In the genomic region with DNA sequence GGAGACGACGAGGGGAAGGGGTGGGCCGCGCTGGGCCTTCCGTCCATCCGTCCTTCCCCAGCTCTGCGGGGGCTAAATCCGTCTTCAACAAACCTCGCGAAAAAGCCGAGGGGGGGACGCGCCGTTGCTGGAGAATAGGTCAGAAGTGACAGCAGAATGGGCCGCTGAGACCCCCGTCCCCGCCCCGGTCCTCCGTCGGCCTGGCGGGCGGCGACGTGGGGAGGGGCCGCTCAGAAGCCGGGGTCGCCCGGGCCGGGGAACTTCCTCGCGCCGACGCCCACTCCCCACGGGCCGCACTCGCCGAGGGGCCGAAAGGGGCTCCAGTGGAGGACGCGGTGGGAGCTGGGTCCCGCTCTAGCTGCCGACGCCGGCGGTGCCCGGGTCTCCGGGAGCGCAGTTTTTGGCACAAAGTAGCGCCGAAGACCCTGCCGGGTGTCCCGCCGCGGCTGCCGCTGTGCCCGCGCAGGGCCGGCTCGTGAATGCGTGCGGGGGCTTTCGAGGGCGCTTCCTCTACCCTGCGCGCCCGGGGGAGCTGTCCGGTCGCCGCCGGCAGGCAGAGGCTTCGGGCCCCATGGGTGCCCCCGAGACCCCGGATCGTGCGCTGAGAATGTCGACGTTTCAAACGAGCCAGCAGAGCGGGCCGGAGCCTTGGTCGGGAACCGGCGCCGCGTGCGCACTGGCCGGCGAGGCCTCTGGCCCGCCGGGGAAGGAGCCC, we compare ENCODE assay signal across 9 cellular contexts. TPM values are rescaled to one million over a fixed set of nuclear protein-coding genes. Genes with fewer than 3 reads are reported as not detected.
DNase-seq lines count a peak whose midpoint lies in the region; ATAC-seq and TF ChIP-seq lines count a peak whose summit lies in the region.
"Had no signal": no experiment of that assay in that cellular context is flagged by ENCODE, and none has a peak within 500 bp of the region (broad histone marks: within the 10 kb centered on the region; RNA-seq: fewer than 3 reads in every experiment).

No MANE protein-coding gene starts in this region.

- peaks cover 10% of the 10 kb centered on the region for H3K4me1 Mint-ChIP-seq in Caco-2 (ENCODE audit: low read depth, unreplicated experiment)
- peaks cover 20% of the 10 kb centered on the region for H3K4me1 Mint-ChIP-seq in activated naive CD4-positive, alpha-beta T cell treated with anti-CD3 and anti-CD28 coated beads, Interleukin-2, amount 10 ng/mL, durations not matched to agents 7 days and 5 days

- ATAC-seq in body of pancreas (no peak), HG02870 (IDR thresholded peaks at IDR 0.05; ENCODE audit: unreplicated experiment) (no peak)

- H3K36me3 Mint-ChIP-seq in Caco-2 (ENCODE audit: insufficient read depth, unreplicated experiment) = peaks cover 51% of the 10 kb centered on the region
- peaks cover 2% of the 10 kb centered on the region for H3K36me3 Mint-ChIP-seq in activated naive CD4-positive, alpha-beta T cell treated with anti-CD3 and anti-CD28 coated beads, Interleukin-2, amount 10 ng/mL, durations not matched to agents 7 days and 5 days
- H3K36me3 Mint-ChIP-seq: immature natural killer cell had no signal

- no peaks in the 10 kb centered on the region for H3K9me3 Mint-ChIP-seq in Caco-2 (ENCODE audit: unreplicated experiment)
- no peaks in the 10 kb centered on the region for H3K9me3 Mint-ChIP-seq in activated naive CD4-positive, alpha-beta T cell treated with anti-CD3 and anti-CD28 coated beads, Interleukin-2, amount 10 ng/mL, durations not matched to agents 7 days and 5 days

- CTCF ChIA-PET in Caco-2 (lab: Charles Lee) = interaction anchor here (0.7 to 2.6 kb wide), 5 partner anchors 12 to 105 kb away, joined by 3 to 11 read pairs (median 5); no protein-coding TSS in a partner anchor
- CTCF ChIA-PET in activated naive CD4-positive, alpha-beta T cell treated with anti-CD3 and anti-CD28 coated beads, Interleukin-2, amount 10 ng/mL, durations not matched to agents 7 days and 5 days (lab: Charles Lee) = no interaction called here

- TF ChIP-seq CTCF in Caco-2 (IDR thresholded peaks at IDR 0.05; ENCODE audit: insufficient read depth in 1 of 2, low read depth in 1 of 2, low read length in 1 of 2, severe bottlenecking in 1 of 2, unreplicated experiment in 1 of 2) (no peak), body of pancreas (IDR thresholded peaks at IDR 0.05) (no peak)

- H3K4me1 ChIP-seq in Caco-2 (peaks cover 40% of the 10 kb centered on the region), body of pancreas (peaks cover 70% of the 10 kb centered on the region), iPS-18a (ENCODE audit: control insufficient read depth, low read depth, low read length) (peaks cover 38% of the 10 kb centered on the region)

- 20 to 22% methylated on average over 7 to 85 of the region's 90 CpGs for WGBS in body of pancreas, 2 donors

- intact Hi-C loops in Caco-2 (cut with micrococcal nuclease; ENCODE audit: unreplicated experiment) (no loop called here), body of pancreas (cut with DNase I) (no loop called here)

- no peak overlapping the region for H3K9ac ChIP-seq in iPS-18a (ENCODE audit: low read length)

- POLR2A ChIA-PET in Caco-2 (lab: Charles Lee) = interaction anchor here (0.9 to 1.5 kb wide), 3 partner anchors 32 to 56 kb away, joined by 3 to 5 read pairs (median 4); partner anchors contain the start of gene BAHCC1

- peak overlapping the region; percentile 78 for H3K27ac Mint-ChIP-seq in Caco-2 (ENCODE audit: unreplicated experiment)
- no peak overlapping the region for H3K27ac Mint-ChIP-seq in activated naive CD4-positive, alpha-beta T cell treated with anti-CD3 and anti-CD28 coated beads, Interleukin-2, amount 10 ng/mL, durations not matched to agents 7 days and 5 days
- H3K27ac Mint-ChIP-seq: immature natural killer cell had no signal

- H3K27ac ChIP-seq in body of pancreas (peak overlapping the region; percentile 86 to 98 (median 97)), iPS-18a (ENCODE audit: low read length) (no peak overlapping the region)

- H3K9me3 ChIP-seq in Caco-2 (no peaks in the 10 kb centered on the region), body of pancreas (no peaks in the 10 kb centered on the region), iPS-18a (ENCODE audit: control insufficient read depth, low read depth, low read length) (no peaks in the 10 kb centered on the region)

- peak in 1 of 3 donors; percentile 2 for TF ChIP-seq POLR2A in body of pancreas (IDR thresholded peaks at IDR 0.05)

- H3K27me3 Mint-ChIP-seq in Caco-2 (ENCODE audit: insufficient read depth, unreplicated experiment) = no peaks in the 10 kb centered on the region
- H3K27me3 Mint-ChIP-seq in activated naive CD4-positive, alpha-beta T cell treated with anti-CD3 and anti-CD28 coated beads, Interleukin-2, amount 10 ng/mL, durations not matched to agents 7 days and 5 days = peaks cover 86% of the 10 kb centered on the region

- peak overlapping the region; percentile 85 for H3K4me3 Mint-ChIP-seq in Caco-2 (ENCODE audit: unreplicated experiment)
- no peak overlapping the region for H3K4me3 Mint-ChIP-seq in activated naive CD4-positive, alpha-beta T cell treated with anti-CD3 and anti-CD28 coated beads, Interleukin-2, amount 10 ng/mL, durations not matched to agents 7 days and 5 days
- H3K4me3 Mint-ChIP-seq: immature natural killer cell had no signal

- H3K36me3 ChIP-seq in Caco-2 (ENCODE audit: control insufficient read depth, insufficient read depth, low read length) (no peaks in the 10 kb centered on the region), body of pancreas (replicated peaks in 1 of 2; ENCODE audit: insufficient read depth in 1 of 2, low read depth in 2 of 2) (no peaks in the 10 kb centered on the region), iPS-18a (ENCODE audit: control insufficient read depth, low read depth, low read length) (no peaks in the 10 kb centered on the region)

- H3K4me3 ChIP-seq in Caco-2 (ENCODE audit: low read depth, low read length) (peak overlapping the region; percentile 91), body of pancreas (peak overlapping the region in 1 of 2 donors; percentile 2), iPS-18a (ENCODE audit: low read length) (peak overlapping the region; percentile 66)

- H3K27me3 ChIP-seq in Caco-2 (replicated peaks; ENCODE audit: control insufficient read depth, insufficient read depth, low read length) = no peaks in the 10 kb centered on the region
- no peaks in the 10 kb centered on the region for H3K27me3 ChIP-seq in body of pancreas
- H3K27me3 ChIP-seq in iPS-18a (ENCODE audit: control insufficient read depth, insufficient read depth, low read length) = peaks cover 73% of the 10 kb centered on the region

- DNase-seq in Caco-2 = peak in 1 of 2 experiments; percentile 53
- DNase-seq in body of pancreas = peak in 1 of 4 donors; percentile 30
- DNase-seq in retina = peak; percentile 77
- DNase-seq in LoVo (ENCODE audit: low spot score) = no peak
- no peak for DNase-seq in AG08396 (ENCODE audit: low spot score)
- no peak for DNase-seq in activated naive CD4-positive, alpha-beta T cell treated with anti-CD3 and anti-CD28 coated beads, Interleukin-2, amount 10 ng/mL, durations not matched to agents 7 days and 5 days
- DNase-seq: immature natural killer cell had no signal

- no TSS peak for BruUV-seq in Caco-2 (replicated peaks; lab: Mats Ljungman, UMichigan)

RNA-seq across cellular contexts. Expression of gene SLC38A10, which starts 46.4 kb away (rescaled TPM):
- 131 and 137 TPM in 2 replicates for total RNA-seq in Caco-2 (2022)
- 100 to 1,000 TPM; 102 to 203 TPM for total RNA-seq in body of pancreas

RNA-seq across cellular contexts. Expression of gene BAHCC1, which starts 53.8 kb away (rescaled TPM):
- total RNA-seq in Caco-2 (2022) (10.2 and 15.5 TPM in 2 replicates), body of pancreas (10 to 100 TPM in 1 of 2 donors, 1 to 10 TPM in 1; 5.7 to 14.8 TPM)
